ENCODE assay signal across 12 cellular contexts in genomic region chr12:53389702-53390101, GRCh38. TPM values are rescaled to one million over a fixed set of nuclear protein-coding genes. Genes with fewer than 3 reads are reported as not detected.
A peak's percentile ranks its signal among the peaks of the same experiment; 100 is the strongest.
DNase-seq lines count a peak whose midpoint lies in the region; ATAC-seq and TF ChIP-seq lines count a peak whose summit lies in the region.
"Had no signal": no experiment of that assay in that cellular context is flagged by ENCODE, and none has a peak within 500 bp of the region (broad histone marks: within the 10 kb centered on the region; RNA-seq: fewer than 3 reads in every experiment).

No MANE protein-coding gene starts in this region.

- H3K9ac ChIP-seq in SK-N-MC (ENCODE audit: insufficient read length) (no peak overlapping the region), skeletal muscle tissue (ENCODE audit: low read depth in 1 of 3, low read length in 3 of 3) (peak overlapping the region in 1 of 3 donors; percentile 23)

- H3K9me3 ChIP-seq in SK-N-MC (ENCODE audit: low read depth, low read length) (no peaks in the 10 kb centered on the region), skeletal muscle tissue (ENCODE audit: control insufficient read depth in 3 of 3, low read length in 3 of 3) (no peaks in the 10 kb centered on the region)

- peak overlapping the region; percentile 6 for H3K27ac Mint-ChIP-seq in T-helper 1 cell treated with Interleukin-12 subunit alpha and Interleukin-12 subunit beta and Interleukin-4 antibody, amounts not matched to agents 30 μg/mL and 1 μg/mL, for 36 hours

- H3K4me1 ChIP-seq in skeletal muscle tissue (ENCODE audit: control insufficient read depth in 3 of 3, insufficient read depth in 3 of 3, low read length in 3 of 3) = peaks cover 14 to 37% (median 33%) of the 10 kb centered on the region in 3 donors

- H3K36me3 ChIP-seq in SK-N-MC (ENCODE audit: insufficient read depth, low read length) (peaks cover 26% of the 10 kb centered on the region), skeletal muscle tissue (ENCODE audit: control insufficient read depth in 3 of 3, insufficient read depth in 3 of 3, low read length in 3 of 3) (peaks cover 0 to 7% (median 1%) of the 10 kb centered on the region in 3 donors)

- H3K27me3 Mint-ChIP-seq in T-helper 1 cell treated with Interleukin-12 subunit alpha and Interleukin-12 subunit beta and Interleukin-4 antibody, amounts not matched to agents 30 μg/mL and 1 μg/mL, for 36 hours (ENCODE audit: low read depth) = no peaks in the 10 kb centered on the region

- no peaks in the 10 kb centered on the region for H3K27me3 ChIP-seq in skeletal muscle tissue (ENCODE audit: control insufficient read depth in 3 of 3, insufficient read depth in 3 of 3, low read length in 3 of 3)

- no peak for ATAC-seq in HG03457 (IDR thresholded peaks at IDR 0.05; ENCODE audit: unreplicated experiment)

- H3K27ac ChIP-seq in SK-N-MC (peak overlapping the region; percentile 85; the same call in 1 of the 2 replicates), skeletal muscle tissue (ENCODE audit: low read depth, low read length) (peak overlapping the region; percentile 25)

- no peaks in the 10 kb centered on the region for H3K9me3 Mint-ChIP-seq in T-helper 1 cell treated with Interleukin-12 subunit alpha and Interleukin-12 subunit beta and Interleukin-4 antibody, amounts not matched to agents 30 μg/mL and 1 μg/mL, for 36 hours

- no peak for DNase-seq in T-helper 1 cell
- DNase-seq in SK-N-MC (ENCODE audit: low read depth, low spot score) = no peak
- DNase-seq in fibroblast of mammary gland (ENCODE audit: low read depth) = no peak
- DNase-seq in NAMALWA (ENCODE audit: low spot score) = no peak
- no peak for DNase-seq in stimulated activated naive CD4-positive, alpha-beta T cell (lab: John Stamatoyannopoulos, UW)
- DNase-seq: 8988T, HCEC 1CT, NCI-H1417 treated with DMSO at 0.1 percent for 48 hours had no signal

- H3K4me3 Mint-ChIP-seq in T-helper 1 cell treated with Interleukin-12 subunit alpha and Interleukin-12 subunit beta and Interleukin-4 antibody, amounts not matched to agents 30 μg/mL and 1 μg/mL, for 36 hours = peak overlapping the region; percentile 16

- peaks cover 19% of the 10 kb centered on the region for H3K36me3 Mint-ChIP-seq in T-helper 1 cell treated with Interleukin-12 subunit alpha and Interleukin-12 subunit beta and Interleukin-4 antibody, amounts not matched to agents 30 μg/mL and 1 μg/mL, for 36 hours (ENCODE audit: low read depth)

- TF ChIP-seq CTCF in fibroblast of mammary gland (conservative IDR thresholded peaks at IDR 0.05; ENCODE audit: control insufficient read depth, insufficient read depth, low read depth, low read length) = no peak

- no peak overlapping the region for H3K4me3 ChIP-seq in SK-N-MC
- H3K4me3 ChIP-seq in fibroblast of mammary gland (ENCODE audit: control insufficient read depth, low read depth, low read length) = peak overlapping the region; percentile 7
- H3K4me3 ChIP-seq in skeletal muscle tissue (ENCODE audit: low read length in 3 of 3) = peak overlapping the region in 1 of 3 donors; percentile 1

- peaks cover 39% of the 10 kb centered on the region for H3K4me1 Mint-ChIP-seq in T-helper 1 cell treated with Interleukin-12 subunit alpha and Interleukin-12 subunit beta and Interleukin-4 antibody, amounts not matched to agents 30 μg/mL and 1 μg/mL, for 36 hours (ENCODE audit: low read depth)

RNA-seq across cellular contexts. Expression of gene SP1, which starts 9.7 kb away (rescaled TPM):
- 30.3 TPM for total RNA-seq in skeletal muscle tissue

RNA-seq across cellular contexts. Expression of gene AMHR2, which starts 34.0 kb away (rescaled TPM):
- not detected for total RNA-seq in skeletal muscle tissue

RNA-seq across cellular contexts. Expression of gene PRR13, which starts 51.8 kb away (rescaled TPM):
- total RNA-seq in skeletal muscle tissue = 15.7 TPM

RNA-seq across cellular contexts. Expression of gene SP7, which starts 53.5 kb away (rescaled TPM):
- not detected for total RNA-seq in skeletal muscle tissue
- total RNA-seq: lower leg skin had no signal
